ENCODE assay signal across 22 cellular contexts in the genomic region with DNA sequence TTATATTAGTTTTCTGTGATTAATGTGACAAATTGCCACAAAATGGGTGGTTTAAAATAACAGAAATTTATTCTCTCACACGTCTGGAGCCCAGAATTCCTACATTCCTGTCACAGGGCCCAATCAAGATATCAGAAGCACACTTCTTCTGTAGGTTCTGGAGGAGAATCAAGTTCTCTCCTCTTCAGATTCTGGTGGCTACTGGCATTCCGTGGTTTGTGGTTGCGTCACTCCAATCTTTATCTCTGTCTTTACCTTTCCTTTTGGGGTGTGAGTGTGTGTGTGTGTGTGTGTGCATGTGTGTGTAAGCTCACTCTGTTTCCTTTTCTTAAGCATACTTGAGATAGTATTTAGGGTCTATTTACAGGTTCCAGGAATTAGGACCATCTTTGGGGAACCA.
"Had no signal": no experiment of that assay in that cellular context is flagged by ENCODE, and none has a peak within 500 bp of the region (broad histone marks: within the 10 kb centered on the region; RNA-seq: fewer than 3 reads in every experiment).

No MANE protein-coding gene starts in this region.

- FAIRE-seq: keratinocyte had no signal

- H3K27me3 Mint-ChIP-seq: effector memory CD8-positive, alpha-beta T cell; stimulated activated memory B cell treated with anti-CD40 and anti-IgM and Interleukin-4, amounts not matched to agents 10 μg/mL and 1 μg/mL and 100 μg/mL, for 72 hours had no signal

- H3K9me3 ChIP-seq: sigmoid colon, spleen, thoracic aorta, upper lobe of left lung had no signal

- H3K4me1 ChIP-seq: foreskin keratinocyte, sigmoid colon, spleen, upper lobe of left lung had no signal

- DNase-seq: activated CD4-positive, alpha-beta T cell treated with anti-CD3 and anti-CD28 coated beads, Interleukin-2, amount 50 U/mL, for 1 hour; activated CD8-positive, alpha-beta memory T cell treated with anti-CD3 and anti-CD28 coated beads, Interleukin-2, amount 50 U/mL, for 4 hours; activated naive CD4-positive, alpha-beta T cell treated with anti-CD3 and anti-CD28 coated beads for 36 hours; activated T-cell treated with anti-CD3 and anti-CD28 coated beads, Interleukin-2, amount 50 U/mL, for 4 hours; anterior cingulate cortex; dermis blood vessel endothelial cell; effector memory CD8-positive, alpha-beta T cell; foreskin keratinocyte; glutamatergic neuron; hypothalamus; midbrain; nucleus accumbens; sigmoid colon; spleen; stimulated activated CD4-positive, alpha-beta T cell treated with anti-CD3 and anti-CD28 coated beads, Interleukin-4, amount 100 ng/mL, for 4 hours; upper lobe of left lung had no signal

- ATAC-seq: activated CD4-positive, CD25-positive, alpha-beta regulatory T cell treated with anti-CD3 and anti-CD28 coated beads, Interleukin-2, amount 50 U/mL, for 24 hours; activated T-cell treated with anti-CD3 and anti-CD28 coated beads, Interleukin-2, amount 50 U/mL, for 4 hours; effector memory CD8-positive, alpha-beta T cell; foreskin keratinocyte; stimulated activated memory B cell treated with anti-CD40 and anti-IgM and Interleukin-4, amounts not matched to agents 10 μg/mL and 1 μg/mL and 100 μg/mL, for 72 hours had no signal

- H3K36me3 Mint-ChIP-seq: stimulated activated memory B cell treated with anti-CD40 and anti-IgM and Interleukin-4, amounts not matched to agents 10 μg/mL and 1 μg/mL and 100 μg/mL, for 72 hours had no signal

- H3K27ac Mint-ChIP-seq: activated naive CD4-positive, alpha-beta T cell treated with anti-CD3 and anti-CD28 coated beads for 36 hours; effector memory CD8-positive, alpha-beta T cell; stimulated activated memory B cell treated with anti-CD40 and anti-IgM and Interleukin-4, amounts not matched to agents 10 μg/mL and 1 μg/mL and 100 μg/mL, for 72 hours had no signal

- H3K9me3 Mint-ChIP-seq: activated naive CD4-positive, alpha-beta T cell treated with anti-CD3 and anti-CD28 coated beads for 36 hours; activated T-cell treated with anti-CD3 and anti-CD28 coated beads, Interleukin-2, amount 50 U/mL, for 4 hours; effector memory CD8-positive, alpha-beta T cell; stimulated activated memory B cell treated with anti-CD40 and anti-IgM and Interleukin-4, amounts not matched to agents 10 μg/mL and 1 μg/mL and 100 μg/mL, for 72 hours had no signal

- H3K4me3 Mint-ChIP-seq: activated naive CD4-positive, alpha-beta T cell treated with anti-CD3 and anti-CD28 coated beads for 36 hours; activated T-cell treated with anti-CD3 and anti-CD28 coated beads, Interleukin-2, amount 50 U/mL, for 4 hours; effector memory CD8-positive, alpha-beta T cell; nephron; stimulated activated memory B cell treated with anti-CD40 and anti-IgM and Interleukin-4, amounts not matched to agents 10 μg/mL and 1 μg/mL and 100 μg/mL, for 72 hours had no signal

- H3K27ac ChIP-seq: foreskin keratinocyte, sigmoid colon, spleen, upper lobe of left lung had no signal

- H3K4me1 Mint-ChIP-seq: nephron; stimulated activated memory B cell treated with anti-CD40 and anti-IgM and Interleukin-4, amounts not matched to agents 10 μg/mL and 1 μg/mL and 100 μg/mL, for 72 hours had no signal

- H3K36me3 ChIP-seq: sigmoid colon, spleen, thoracic aorta, upper lobe of left lung had no signal

- H3K27me3 ChIP-seq: foreskin keratinocyte, sigmoid colon, upper lobe of left lung had no signal

- H3K4me3 ChIP-seq: lung, sigmoid colon, spleen, thoracic aorta, upper lobe of left lung had no signal
